ENCODE assay signal across 1 cellular context in the genomic region with DNA sequence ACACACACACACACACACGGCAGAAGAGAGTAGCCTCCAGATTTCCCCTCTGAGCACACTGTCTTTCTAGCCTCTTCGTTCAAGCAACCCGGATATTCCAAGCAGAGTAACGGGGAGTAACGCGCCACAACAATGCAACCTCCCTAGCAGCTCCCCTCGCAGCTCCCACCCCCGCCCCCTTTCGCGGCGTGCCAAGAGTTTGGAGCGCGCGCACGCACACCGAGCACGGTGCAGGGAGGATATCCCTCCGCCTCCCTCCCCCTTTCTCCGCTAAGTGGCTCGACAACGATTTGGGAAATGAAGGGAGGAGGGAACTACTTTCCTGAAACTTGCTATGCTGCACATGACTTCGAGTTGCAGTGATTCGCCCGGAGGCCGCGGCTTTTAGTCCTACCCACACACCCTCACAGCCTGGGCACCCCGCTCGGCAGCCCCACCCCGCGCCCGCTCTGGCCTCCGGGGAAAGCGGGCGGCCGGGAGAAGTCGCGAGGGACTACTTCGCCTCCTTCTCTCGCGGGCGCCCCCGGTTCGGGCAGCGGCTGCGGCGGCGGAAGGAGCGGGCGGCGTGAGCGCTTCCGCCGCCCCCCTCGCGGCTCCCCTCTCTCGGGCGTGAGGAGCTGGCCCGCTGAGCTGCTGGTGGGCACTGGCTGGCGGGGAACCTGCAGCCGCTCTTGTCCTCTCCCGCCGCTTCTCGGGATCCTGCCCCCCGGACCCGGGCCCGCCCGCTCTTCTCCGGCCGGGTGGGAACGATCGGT.
A peak's percentile ranks its signal among the peaks of the same experiment; 100 is the strongest.
TF ChIP-seq lines count a peak whose summit lies in the region.

No MANE protein-coding gene starts in this region.

TF ChIP-seq in HepG2, 621 proteins besides CTCF, POLR2A, EP300 and RAD21 (continued from another document and continues in another):
- TF ChIP-seq SKIL (CRISPR knock-in tag; IDR thresholded peaks at IDR 0.05; ENCODE audit: borderline replicate concordance), result peak; percentile 36; the same call in 1 of the 2 replicates
- TF ChIP-seq, protein P1, sequence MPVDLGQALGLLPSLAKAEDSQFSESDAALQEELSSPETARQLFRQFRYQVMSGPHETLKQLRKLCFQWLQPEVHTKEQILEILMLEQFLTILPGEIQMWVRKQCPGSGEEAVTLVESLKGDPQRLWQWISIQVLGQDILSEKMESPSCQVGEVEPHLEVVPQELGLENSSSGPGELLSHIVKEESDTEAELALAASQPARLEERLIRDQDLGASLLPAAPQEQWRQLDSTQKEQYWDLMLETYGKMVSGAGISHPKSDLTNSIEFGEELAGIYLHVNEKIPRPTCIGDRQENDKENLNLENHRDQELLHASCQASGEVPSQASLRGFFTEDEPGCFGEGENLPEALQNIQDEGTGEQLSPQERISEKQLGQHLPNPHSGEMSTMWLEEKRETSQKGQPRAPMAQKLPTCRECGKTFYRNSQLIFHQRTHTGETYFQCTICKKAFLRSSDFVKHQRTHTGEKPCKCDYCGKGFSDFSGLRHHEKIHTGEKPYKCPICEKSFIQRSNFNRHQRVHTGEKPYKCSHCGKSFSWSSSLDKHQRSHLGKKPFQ (CRISPR knock-in tag; IDR thresholded peaks at IDR 0.05; ENCODE audit: insufficient replicate concordance), result no peak
- TF ChIP-seq GFI1 (CRISPR knock-in tag; IDR thresholded peaks at IDR 0.05; ENCODE audit: borderline replicate concordance), result 0 out of 2 replicates have a peak, but pooled peaks have one; percentile 51
- no peak for TF ChIP-seq KIAA2018 (CRISPR knock-in tag; IDR thresholded peaks at IDR 0.05; ENCODE audit: borderline replicate concordance)
- peak; percentile 37; the same call in 1 of the 2 replicates for TF ChIP-seq ISL2 (CRISPR knock-in tag; IDR thresholded peaks at IDR 0.05)
- TF ChIP-seq ZNF225 (CRISPR knock-in tag; IDR thresholded peaks at IDR 0.05), result no peak
- TF ChIP-seq, protein P2, sequence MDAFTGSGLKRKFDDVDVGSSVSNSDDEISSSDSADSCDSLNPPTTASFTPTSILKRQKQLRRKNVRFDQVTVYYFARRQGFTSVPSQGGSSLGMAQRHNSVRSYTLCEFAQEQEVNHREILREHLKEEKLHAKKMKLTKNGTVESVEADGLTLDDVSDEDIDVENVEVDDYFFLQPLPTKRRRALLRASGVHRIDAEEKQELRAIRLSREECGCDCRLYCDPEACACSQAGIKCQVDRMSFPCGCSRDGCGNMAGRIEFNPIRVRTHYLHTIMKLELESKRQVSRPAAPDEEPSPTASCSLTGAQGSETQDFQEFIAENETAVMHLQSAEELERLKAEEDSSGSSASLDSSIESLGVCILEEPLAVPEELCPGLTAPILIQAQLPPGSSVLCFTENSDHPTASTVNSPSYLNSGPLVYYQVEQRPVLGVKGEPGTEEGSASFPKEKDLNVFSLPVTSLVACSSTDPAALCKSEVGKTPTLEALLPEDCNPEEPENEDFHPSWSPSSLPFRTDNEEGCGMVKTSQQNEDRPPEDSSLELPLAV (CRISPR knock-in tag; conservative IDR thresholded peaks at IDR 0.05; ENCODE audit: low read depth), result no peak
- TF ChIP-seq, protein P3, sequence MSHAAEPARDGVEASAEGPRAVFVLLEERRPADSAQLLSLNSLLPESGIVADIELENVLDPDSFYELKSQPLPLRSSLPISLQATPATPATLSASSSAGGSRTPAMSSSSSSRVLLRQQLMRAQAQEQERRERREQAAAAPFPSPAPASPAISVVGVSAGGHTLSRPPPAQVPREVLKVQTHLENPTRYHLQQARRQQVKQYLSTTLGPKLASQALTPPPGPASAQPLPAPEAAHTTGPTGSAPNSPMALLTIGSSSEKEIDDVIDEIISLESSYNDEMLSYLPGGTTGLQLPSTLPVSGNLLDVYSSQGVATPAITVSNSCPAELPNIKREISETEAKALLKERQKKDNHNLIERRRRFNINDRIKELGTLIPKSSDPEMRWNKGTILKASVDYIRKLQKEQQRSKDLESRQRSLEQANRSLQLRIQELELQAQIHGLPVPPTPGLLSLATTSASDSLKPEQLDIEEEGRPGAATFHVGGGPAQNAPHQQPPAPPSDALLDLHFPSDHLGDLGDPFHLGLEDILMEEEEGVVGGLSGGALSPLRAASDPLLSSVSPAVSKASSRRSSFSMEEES (CRISPR knock-in tag; IDR thresholded peaks at IDR 0.05), result no peak
- TF ChIP-seq IKZF4 (CRISPR knock-in tag; IDR thresholded peaks at IDR 0.05; ENCODE audit: borderline replicate concordance, low read depth, not compliant biosample characterization), result no peak
- no peak for TF ChIP-seq PPARG (CRISPR knock-in tag; conservative IDR thresholded peaks at IDR 0.05)
- peak; percentile 22; the same call in 1 of the 2 replicates for TF ChIP-seq SOX13 (IDR thresholded peaks at IDR 0.05)
- TF ChIP-seq SOX13 (CRISPR knock-in tag; conservative IDR thresholded peaks at IDR 0.05 in 1 of 2, IDR thresholded peaks at IDR 0.05 in 1 of 2), result no peak; a peak in 1 of 4 replicates
- TF ChIP-seq, protein P4, sequence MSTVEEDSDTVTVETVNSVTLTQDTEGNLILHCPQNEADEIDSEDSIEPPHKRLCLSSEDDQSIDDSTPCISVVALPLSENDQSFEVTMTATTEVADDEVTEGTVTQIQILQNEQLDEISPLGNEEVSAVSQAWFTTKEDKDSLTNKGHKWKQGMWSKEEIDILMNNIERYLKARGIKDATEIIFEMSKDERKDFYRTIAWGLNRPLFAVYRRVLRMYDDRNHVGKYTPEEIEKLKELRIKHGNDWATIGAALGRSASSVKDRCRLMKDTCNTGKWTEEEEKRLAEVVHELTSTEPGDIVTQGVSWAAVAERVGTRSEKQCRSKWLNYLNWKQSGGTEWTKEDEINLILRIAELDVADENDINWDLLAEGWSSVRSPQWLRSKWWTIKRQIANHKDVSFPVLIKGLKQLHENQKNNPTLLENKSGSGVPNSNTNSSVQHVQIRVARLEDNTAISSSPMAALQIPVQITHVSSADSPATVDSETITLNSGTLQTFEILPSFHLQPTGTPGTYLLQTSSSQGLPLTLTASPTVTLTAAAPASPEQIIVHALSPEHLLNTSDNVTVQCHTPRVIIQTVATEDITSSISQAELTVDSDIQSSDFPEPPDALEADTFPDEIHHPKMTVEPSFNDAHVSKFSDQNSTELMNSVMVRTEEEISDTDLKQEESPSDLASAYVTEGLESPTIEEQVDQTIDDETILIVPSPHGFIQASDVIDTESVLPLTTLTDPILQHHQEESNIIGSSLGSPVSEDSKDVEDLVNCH (CRISPR knock-in tag; IDR thresholded peaks at IDR 0.05), result 0 out of 2 replicates have a peak, but pooled peaks have one; percentile 67
- no peak for TF ChIP-seq ZNF354B (CRISPR knock-in tag; IDR thresholded peaks at IDR 0.05)
- TF ChIP-seq, protein P5, sequence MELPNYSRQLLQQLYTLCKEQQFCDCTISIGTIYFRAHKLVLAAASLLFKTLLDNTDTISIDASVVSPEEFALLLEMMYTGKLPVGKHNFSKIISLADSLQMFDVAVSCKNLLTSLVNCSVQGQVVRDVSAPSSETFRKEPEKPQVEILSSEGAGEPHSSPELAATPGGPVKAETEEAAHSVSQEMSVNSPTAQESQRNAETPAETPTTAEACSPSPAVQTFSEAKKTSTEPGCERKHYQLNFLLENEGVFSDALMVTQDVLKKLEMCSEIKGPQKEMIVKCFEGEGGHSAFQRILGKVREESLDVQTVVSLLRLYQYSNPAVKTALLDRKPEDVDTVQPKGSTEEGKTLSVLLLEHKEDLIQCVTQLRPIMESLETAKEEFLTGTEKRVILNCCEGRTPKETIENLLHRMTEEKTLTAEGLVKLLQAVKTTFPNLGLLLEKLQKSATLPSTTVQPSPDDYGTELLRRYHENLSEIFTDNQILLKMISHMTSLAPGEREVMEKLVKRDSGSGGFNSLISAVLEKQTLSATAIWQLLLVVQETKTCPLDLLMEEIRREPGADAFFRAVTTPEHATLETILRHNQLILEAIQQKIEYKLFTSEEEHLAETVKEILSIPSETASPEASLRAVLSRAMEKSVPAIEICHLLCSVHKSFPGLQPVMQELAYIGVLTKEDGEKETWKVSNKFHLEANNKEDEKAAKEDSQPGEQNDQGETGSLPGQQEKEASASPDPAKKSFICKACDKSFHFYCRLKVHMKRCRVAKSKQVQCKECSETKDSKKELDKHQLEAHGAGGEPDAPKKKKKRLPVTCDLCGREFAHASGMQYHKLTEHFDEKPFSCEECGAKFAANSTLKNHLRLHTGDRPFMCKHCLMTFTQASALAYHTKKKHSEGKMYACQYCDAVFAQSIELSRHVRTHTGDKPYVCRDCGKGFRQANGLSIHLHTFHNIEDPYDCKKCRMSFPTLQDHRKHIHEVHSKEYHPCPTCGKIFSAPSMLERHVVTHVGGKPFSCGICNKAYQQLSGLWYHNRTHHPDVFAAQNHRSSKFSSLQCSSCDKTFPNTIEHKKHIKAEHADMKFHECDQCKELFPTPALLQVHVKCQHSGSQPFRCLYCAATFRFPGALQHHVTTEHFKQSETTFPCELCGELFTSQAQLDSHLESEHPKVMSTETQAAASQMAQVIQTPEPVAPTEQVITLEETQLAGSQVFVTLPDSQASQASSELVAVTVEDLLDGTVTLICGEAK (IDR thresholded peaks at IDR 0.05), result no peak
- TF ChIP-seq, protein P5 (CRISPR knock-in tag; IDR thresholded peaks at IDR 0.05), result no peak
